Comparison of ENCODE assay signal across 8 cellular contexts in genomic region chr12:65156366-65156831, GRCh38. TPM values are rescaled to one million over a fixed set of nuclear protein-coding genes. Genes with fewer than 3 reads are reported as not detected.
DNase-seq lines count a peak whose midpoint lies in the region; ATAC-seq and TF ChIP-seq lines count a peak whose summit lies in the region.

No MANE protein-coding gene starts in this region.

- H3K4me1 ChIP-seq in thoracic aorta (ENCODE audit: control insufficient read depth in 1 of 2, low read depth in 2 of 2) = no peaks in the 10 kb centered on the region

- H3K36me3 ChIP-seq in thoracic aorta = no peaks in the 10 kb centered on the region

- H3K4me3 Mint-ChIP-seq in activated CD8-positive, alpha-beta T cell treated with anti-CD3 and anti-CD28 coated beads for 36 hours = peak overlapping the region; percentile 45

- CTCF ChIA-PET in activated CD8-positive, alpha-beta T cell treated with anti-CD3 and anti-CD28 coated beads for 36 hours (lab: Charles Lee) = interaction anchor here (0.7 to 4.1 kb wide), 6 partner anchors 12 to 77 kb away, joined by 3 to 15 read pairs (median 4); partner anchors contain the start of gene LEMD3

- H3K36me3 Mint-ChIP-seq in activated CD8-positive, alpha-beta T cell treated with anti-CD3 and anti-CD28 coated beads for 36 hours (ENCODE audit: low read depth) = no peaks in the 10 kb centered on the region

- H3K27ac ChIP-seq in thoracic aorta = no peak overlapping the region

- peak overlapping the region; percentile 85 for H3K27ac Mint-ChIP-seq in activated CD8-positive, alpha-beta T cell treated with anti-CD3 and anti-CD28 coated beads for 36 hours

- no peak for TF ChIP-seq CTCF in activated CD8-positive, alpha-beta T cell treated with anti-CD3 and anti-CD28 coated beads for 36 hours (IDR thresholded peaks at IDR 0.05)
- TF ChIP-seq CTCF in thoracic aorta (IDR thresholded peaks at IDR 0.05) = no peak

- intact Hi-C loops in activated CD8-positive, alpha-beta T cell treated with anti-CD3 and anti-CD28 coated beads for 36 hours (cut with micrococcal nuclease) = no loop called here
- intact Hi-C loops in Right ventricle myocardium superior (cut with DNase I) = no loop called here

- DNase-seq in DMS53 (lab: John Stamatoyannopoulos, UW) = peak; percentile 45
- DNase-seq in activated CD8-positive, alpha-beta T cell treated with anti-CD3 and anti-CD28 coated beads for 36 hours = peak; percentile 54
- no peak for DNase-seq in thoracic aorta (ENCODE audit: low spot score)
- DNase-seq in NCI-H345 treated with DMSO at 0.1 percent for 48 hours (lab: John Stamatoyannopoulos, UW; ENCODE audit: unreplicated experiment) = no peak
- no peak for DNase-seq in Right ventricle myocardium superior
- DNase-seq in cerebellar cortex (ENCODE audit: low spot score) = no peak

- peak; percentile 96 for ATAC-seq in GM19438 (IDR thresholded peaks at IDR 0.05; ENCODE audit: low read depth, unreplicated experiment)
- peak; percentile 95 for ATAC-seq in HG03354 (IDR thresholded peaks at IDR 0.05; ENCODE audit: poor library complexity, severe bottlenecking, unreplicated experiment)
- peak; percentile 82 for ATAC-seq in activated CD8-positive, alpha-beta T cell treated with anti-CD3 and anti-CD28 coated beads for 36 hours
- no peak for ATAC-seq in thoracic aorta (ENCODE audit: insufficient number of reproducible peaks, low FRiP score, low read depth)
- no peak for ATAC-seq in Right ventricle myocardium superior (ENCODE audit: poor library complexity)

- peaks cover 11% of the 10 kb centered on the region for H3K27me3 Mint-ChIP-seq in activated CD8-positive, alpha-beta T cell treated with anti-CD3 and anti-CD28 coated beads for 36 hours

- no peaks in the 10 kb centered on the region for H3K9me3 Mint-ChIP-seq in activated CD8-positive, alpha-beta T cell treated with anti-CD3 and anti-CD28 coated beads for 36 hours

- peak overlapping the region; percentile 11 for H3K4me3 ChIP-seq in thoracic aorta

- no peaks in the 10 kb centered on the region for H3K9me3 ChIP-seq in thoracic aorta

- H3K27me3 ChIP-seq in thoracic aorta (replicated peaks; ENCODE audit: insufficient read depth) = no peaks in the 10 kb centered on the region

- peaks cover 17% of the 10 kb centered on the region for H3K4me1 Mint-ChIP-seq in activated CD8-positive, alpha-beta T cell treated with anti-CD3 and anti-CD28 coated beads for 36 hours (ENCODE audit: low read depth)

- POLR2A ChIA-PET in activated CD8-positive, alpha-beta T cell treated with anti-CD3 and anti-CD28 coated beads for 36 hours (lab: Charles Lee) = interaction anchor here (1.5 to 1.8 kb wide), 3 partner anchors 11 to 76 kb away, joined by 3 to 8 read pairs (median 4); partner anchors contain the start of gene LEMD3

RNA-seq across cellular contexts. Expression of gene LEMD3, which starts 13.0 kb away (rescaled TPM):
- 10 to 100 TPM; 19.5 to 23.2 TPM for total RNA-seq in activated CD8-positive, alpha-beta T cell treated with anti-CD3 and anti-CD28 coated beads for 36 hours
- 10 to 100 TPM; 21.8 to 61.4 TPM for total RNA-seq in thoracic aorta
- 11.3 TPM for total RNA-seq in Right ventricle myocardium superior

RNA-seq across cellular contexts. Expression of gene WIF1, which starts 35.3 kb away (rescaled TPM):
- not detected for total RNA-seq in activated CD8-positive, alpha-beta T cell treated with anti-CD3 and anti-CD28 coated beads for 36 hours
- total RNA-seq in thoracic aorta (not detected), Right ventricle myocardium superior (not detected)

Comparison
In these comparisons a context has a peak if more than half of its experiments do, and no peak if none do; other contexts are left out.
1. DNase-seq: peak in DMS53 (single experiment) and activated CD8-positive, alpha-beta T cell treated with anti-CD3 and anti-CD28 coated beads for 36 hours (single experiment); none in thoracic aorta (single experiment), NCI-H345 treated with DMSO at 0.1 percent for 48 hours (single experiment), Right ventricle myocardium superior (single experiment) and cerebellar cortex (single experiment).
2. ATAC-seq: peak in GM19438 (single experiment), HG03354 (single experiment) and activated CD8-positive, alpha-beta T cell treated with anti-CD3 and anti-CD28 coated beads for 36 hours (single experiment); none in thoracic aorta (single experiment) and Right ventricle myocardium superior (single experiment).